ENCODE assay signal across 8 cellular contexts in the genomic region with DNA sequence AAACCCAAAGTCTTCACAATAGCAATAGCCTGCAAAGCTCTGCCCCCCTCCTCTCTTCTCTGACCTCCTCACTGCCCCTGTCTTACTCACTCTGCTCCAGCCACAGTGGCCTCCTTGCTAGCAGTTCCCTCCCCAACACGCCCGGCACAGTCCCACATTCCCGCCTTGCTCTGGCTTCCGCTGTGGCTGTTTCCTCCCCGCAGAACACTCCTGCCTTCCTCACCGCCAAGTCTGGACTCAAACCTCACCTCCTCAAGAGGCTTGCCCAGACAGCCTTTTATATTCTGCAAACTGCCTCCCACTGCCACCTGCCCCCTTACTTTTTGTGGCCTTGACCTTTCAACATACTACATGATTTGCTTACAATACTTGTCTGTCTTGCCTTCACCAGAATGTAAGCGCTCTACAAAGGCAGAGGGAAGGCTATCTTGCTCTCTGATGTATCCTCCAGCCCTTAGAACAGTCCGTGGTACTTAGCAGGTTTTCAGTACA. TPM values are rescaled to one million over a fixed set of nuclear protein-coding genes. Genes with fewer than 3 reads are reported as not detected.
DNase-seq lines count a peak whose midpoint lies in the region; ATAC-seq lines count a peak whose summit lies in the region.

No MANE protein-coding gene starts in this region.

- H3K9me3 Mint-ChIP-seq in effector memory CD8-positive, alpha-beta T cell = no peaks in the 10 kb centered on the region

- peak overlapping the region; percentile 88 to 94 for H3K4me3 Mint-ChIP-seq in effector memory CD8-positive, alpha-beta T cell

- H3K4me1 Mint-ChIP-seq in effector memory CD8-positive, alpha-beta T cell (ENCODE audit: low read depth in 2 of 2) = peaks cover 32 to 38% of the 10 kb centered on the region in 2 donors

- H3K36me3 ChIP-seq in ES-I3 (ENCODE audit: insufficient read depth, low read length) (peaks cover 5% of the 10 kb centered on the region; the same call in 1 of the 2 replicates), SJSA1 (peaks cover 32% of the 10 kb centered on the region), aorta (ENCODE audit: control insufficient read depth in 1 of 2, insufficient read depth in 2 of 2, low read length in 1 of 2) (no peaks in the 10 kb centered on the region)

- H3K27me3 ChIP-seq in SJSA1 (replicated peaks) (no peaks in the 10 kb centered on the region), mononuclear cell (ENCODE audit: insufficient read depth, low read length) (no peaks in the 10 kb centered on the region), aorta (ENCODE audit: control insufficient read depth in 1 of 2, insufficient read depth in 2 of 2, low read length in 1 of 2) (no peaks in the 10 kb centered on the region)

- peak; percentile 11 for ATAC-seq in HG02623 (IDR thresholded peaks at IDR 0.05; ENCODE audit: unreplicated experiment)
- no peak for ATAC-seq in effector memory CD8-positive, alpha-beta T cell (replicated peaks)
- peak; percentile 65 for ATAC-seq in aorta (ENCODE audit: low FRiP score)
- no peak for ATAC-seq in GM19452 (IDR thresholded peaks at IDR 0.05; ENCODE audit: unreplicated experiment)

- intact Hi-C loops in aorta (cut with DNase I) = no loop called here

- H3K27ac ChIP-seq in SJSA1 = no peak overlapping the region
- H3K27ac ChIP-seq in aorta (ENCODE audit: low read depth in 1 of 2, low read length in 2 of 2) = no peak overlapping the region

- H3K27me3 Mint-ChIP-seq in effector memory CD8-positive, alpha-beta T cell = no peaks in the 10 kb centered on the region

- H3K9me3 ChIP-seq in ES-I3 (ENCODE audit: control insufficient read depth, insufficient read depth, low read length) (no peaks in the 10 kb centered on the region), SJSA1 (replicated peaks) (no peaks in the 10 kb centered on the region), mononuclear cell (ENCODE audit: low read depth, low read length) (no peaks in the 10 kb centered on the region), aorta (ENCODE audit: control insufficient read depth, low read length) (no peaks in the 10 kb centered on the region)

- H3K4me3 ChIP-seq in SJSA1 (peak overlapping the region; percentile 63), mononuclear cell (ENCODE audit: low read length) (peak overlapping the region; percentile 61), aorta (ENCODE audit: low read length in 2 of 2) (peak overlapping the region; percentile 2 to 51)

- H3K9ac ChIP-seq in ES-I3 (ENCODE audit: low read depth, low read length) = peak overlapping the region; percentile 80

- peak overlapping the region; percentile 91 to 96 for H3K27ac Mint-ChIP-seq in effector memory CD8-positive, alpha-beta T cell

- DNase-seq in SJSA1 (ENCODE audit: low read depth in 1 of 2, low spot score in 2 of 2) (no peak), aorta (peak; percentile 74 to 82)
- DNase-seq in effector memory CD8-positive, alpha-beta T cell = no peak
- no peak for DNase-seq in stimulated activated CD4-positive, alpha-beta T cell treated with anti-CD3 and anti-CD28 coated beads, Interleukin-2, amount 100 ng/mL, for 48 hours

- H3K4me1 ChIP-seq in ES-I3 (ENCODE audit: insufficient read depth, low read length) (peaks cover 7% of the 10 kb centered on the region), SJSA1 (replicated peaks) (peaks cover 21% of the 10 kb centered on the region), mononuclear cell (ENCODE audit: insufficient read depth, low read length) (peaks cover 62% of the 10 kb centered on the region), aorta (ENCODE audit: control insufficient read depth in 1 of 2, insufficient read depth in 2 of 2, low read length in 2 of 2) (no peaks in the 10 kb centered on the region)

- H3K36me3 Mint-ChIP-seq in effector memory CD8-positive, alpha-beta T cell (ENCODE audit: insufficient read depth) = peaks cover 16% of the 10 kb centered on the region

- 7 to 8% methylated on average over 8 of the region's 8 CpGs for WGBS in aorta, 2 donors

RNA-seq across cellular contexts. Expression of gene MPI, which starts 0.4 kb away (rescaled TPM):
- total RNA-seq in SJSA1 (2014; rRNA removed; shearing (Covaris generic)) = 16.7 and 27.7 TPM in 2 replicates
- total RNA-seq in mononuclear cell (26.0 TPM), aorta (10 to 100 TPM; 24.4 to 31.1 TPM)
- 10 to 100 TPM; 21.3 to 28.0 TPM for polyA plus RNA-seq in aorta

RNA-seq across cellular contexts. Expression of gene SCAMP2, which starts 16.3 kb away (rescaled TPM):
- 28.1 and 33.6 TPM in 2 replicates for total RNA-seq in SJSA1 (2014; rRNA removed; shearing (Covaris generic))
- 31.3 TPM for total RNA-seq in mononuclear cell
- total RNA-seq in aorta = 10 to 100 TPM; 62.2 to 65.0 TPM
- 10 to 100 TPM; 21.8 to 30.4 TPM for polyA plus RNA-seq in aorta

RNA-seq across cellular contexts. Expression of gene FAM219B, which starts 17.2 kb away (rescaled TPM):
- 22.8 and 23.2 TPM in 2 replicates for total RNA-seq in SJSA1 (2014; rRNA removed; shearing (Covaris generic))
- total RNA-seq in mononuclear cell (11.4 TPM), aorta (10 to 100 TPM; 64.7 to 88.4 TPM)
- polyA plus RNA-seq in aorta = 10 to 100 TPM; 29.6 to 61.2 TPM

RNA-seq across cellular contexts. Expression of gene ULK3, which starts 46.5 kb away (rescaled TPM):
- total RNA-seq in SJSA1 (2014; rRNA removed; shearing (Covaris generic)) = 14.3 and 14.7 TPM in 2 replicates
- total RNA-seq in mononuclear cell (25.6 TPM), aorta (10 to 100 TPM; 19.3 to 31.6 TPM)
- 10 to 100 TPM; 17.7 to 43.6 TPM for polyA plus RNA-seq in aorta

RNA-seq across cellular contexts. Expression of gene COX5A, which starts 48.4 kb away (rescaled TPM):
- 66.8 and 78.8 TPM in 2 replicates for total RNA-seq in SJSA1 (2014; rRNA removed; shearing (Covaris generic))
- total RNA-seq in mononuclear cell (39.1 TPM), aorta (10 to 100 TPM; 72.6 to 79.6 TPM)
- 100 to 1,000 TPM; 128 to 222 TPM for polyA plus RNA-seq in aorta

Comparison
In these comparisons a context has a peak if more than half of its experiments do, and no peak if none do; other contexts are left out.
1. ATAC-seq: peak in HG02623 (single experiment) and aorta (single experiment); none in effector memory CD8-positive, alpha-beta T cell (single experiment) and GM19452 (single experiment).
2. DNase-seq: peak in aorta (2 of 2); none in SJSA1 (0 of 2), effector memory CD8-positive, alpha-beta T cell (0 of 3) and stimulated activated CD4-positive, alpha-beta T cell treated with anti-CD3 and anti-CD28 coated beads, Interleukin-2, amount 100 ng/mL, for 48 hours (0 of 2).
3. Peak in every context shown above with its lines, with median percentiles within 50 percentile points of each other: H3K4me3 ChIP-seq.